Comparison of ENCODE assay signal across 1 cellular context in the genomic region with DNA sequence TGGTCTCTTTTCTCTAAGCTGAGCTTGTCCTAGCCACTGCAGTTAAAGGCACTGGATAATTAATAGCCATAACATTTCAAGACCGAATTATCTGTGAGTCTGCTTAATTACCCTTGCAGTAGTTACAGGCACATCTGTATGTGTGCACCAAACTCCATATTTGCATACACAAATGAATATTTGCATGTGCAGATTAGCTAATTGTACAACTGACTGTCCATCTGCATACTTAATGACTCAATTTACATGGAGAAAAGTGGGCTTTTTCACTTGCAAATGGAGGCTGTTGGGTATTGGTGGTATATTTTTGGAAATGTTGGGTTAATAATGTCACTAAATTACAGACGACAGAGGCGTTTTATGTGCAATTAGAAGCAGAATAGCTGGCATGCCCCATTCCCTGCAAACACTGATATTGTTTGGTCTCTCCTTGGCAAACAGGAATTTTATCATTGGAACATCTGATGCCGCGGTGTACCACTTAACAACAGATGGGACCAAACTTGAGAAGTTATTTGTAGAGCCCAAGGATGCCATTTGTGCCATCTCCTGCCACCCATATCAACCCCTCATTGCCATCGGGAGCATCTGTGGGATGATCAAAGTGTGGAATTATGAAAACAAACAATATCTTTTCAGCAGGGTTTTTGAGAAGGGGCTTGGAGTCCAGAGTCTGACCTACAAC.
TF ChIP-seq lines count a peak whose summit lies in the region.

No MANE protein-coding gene starts in this region.

TF ChIP-seq in WTC11, 78 proteins besides CTCF, POLR2A, EP300 and RAD21 (continued from another document):
- TF ChIP-seq ZBTB43 (CRISPR knock-in tag; IDR thresholded peaks at IDR 0.05) (no peak), FOXP4 (CRISPR knock-in tag; IDR thresholded peaks at IDR 0.05) (no peak), JAZF1 (CRISPR knock-in tag; IDR thresholded peaks at IDR 0.05) (no peak), ZNF532 (CRISPR knock-in tag; IDR thresholded peaks at IDR 0.05; ENCODE audit: borderline replicate concordance) (no peak), MXD4 (CRISPR knock-in tag; IDR thresholded peaks at IDR 0.05; ENCODE audit: borderline replicate concordance) (no peak), MLX (CRISPR knock-in tag; IDR thresholded peaks at IDR 0.05) (no peak)
- TF ChIP-seq, protein P1, sequence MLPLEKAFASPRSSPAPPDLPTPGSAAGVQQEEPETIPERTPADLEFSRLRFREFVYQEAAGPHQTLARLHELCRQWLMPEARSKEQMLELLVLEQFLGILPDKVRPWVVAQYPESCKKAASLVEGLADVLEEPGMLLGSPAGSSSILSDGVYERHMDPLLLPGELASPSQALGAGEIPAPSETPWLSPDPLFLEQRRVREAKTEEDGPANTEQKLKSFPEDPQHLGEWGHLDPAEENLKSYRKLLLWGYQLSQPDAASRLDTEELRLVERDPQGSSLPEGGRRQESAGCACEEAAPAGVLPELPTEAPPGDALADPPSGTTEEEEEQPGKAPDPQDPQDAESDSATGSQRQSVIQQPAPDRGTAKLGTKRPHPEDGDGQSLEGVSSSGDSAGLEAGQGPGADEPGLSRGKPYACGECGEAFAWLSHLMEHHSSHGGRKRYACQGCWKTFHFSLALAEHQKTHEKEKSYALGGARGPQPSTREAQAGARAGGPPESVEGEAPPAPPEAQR (CRISPR knock-in tag; IDR thresholded peaks at IDR 0.05), result no peak
